ENCODE assay signal across 8 cellular contexts in genomic region chr16:19410435-19411153, GRCh38. TPM values are rescaled to one million over a fixed set of nuclear protein-coding genes. Genes with fewer than 3 reads are reported as not detected.
DNase-seq lines count a peak whose midpoint lies in the region; ATAC-seq and TF ChIP-seq lines count a peak whose summit lies in the region.

No MANE protein-coding gene starts in this region.

- H3K4me2 ChIP-seq in parathyroid adenoma (ENCODE audit: low read length) = peak overlapping the region; percentile 88

- H3K9me3 ChIP-seq in Panc1 (ENCODE audit: control insufficient read depth, insufficient read depth, low read depth, low read length) (no peaks in the 10 kb centered on the region), parathyroid adenoma (ENCODE audit: control insufficient read depth, low read length) (no peaks in the 10 kb centered on the region)

- in situ Hi-C loops in Panc1 (cut with HindIII; ENCODE audit: low pct_unique_long_range_greater_than_20kb, low sequenced_read_pairs) = loop anchor here (25.0 kb wide), 1 partner anchor 127 kb away; no protein-coding TSS in a partner anchor

- peak overlapping the region; percentile 48 to 66 for H3K4me3 ChIP-seq in Panc1 (ENCODE audit: low read depth in 2 of 2, low read length in 2 of 2)
- H3K4me3 ChIP-seq in parathyroid adenoma (ENCODE audit: low read depth, low read length) = peak overlapping the region; percentile 73

- H3K36me3 ChIP-seq in Panc1 (ENCODE audit: control insufficient read depth, insufficient read depth, low read length) (no peaks in the 10 kb centered on the region), parathyroid adenoma (ENCODE audit: control insufficient read depth, insufficient read depth, low read length) (no peaks in the 10 kb centered on the region)

- H3K27ac ChIP-seq in Panc1 (ENCODE audit: low read length) (no peak overlapping the region), parathyroid adenoma (peak overlapping the region; percentile 59)

- intact Hi-C loops in Panc1 (cut with micrococcal nuclease; ENCODE audit: unreplicated experiment) = no loop called here

- ATAC-seq in Panc1 = peak; percentile 89
- no peak for ATAC-seq in GM19467 (IDR thresholded peaks at IDR 0.05; ENCODE audit: unreplicated experiment)

- H2AFZ ChIP-seq in parathyroid adenoma = peak overlapping the region; percentile 87

- H3K27me3 ChIP-seq in Panc1 (ENCODE audit: control insufficient read depth, insufficient read depth, low read length) (peaks cover 7% of the 10 kb centered on the region), parathyroid adenoma (ENCODE audit: control insufficient read depth, insufficient read depth, low read length) (no peaks in the 10 kb centered on the region)

- peak overlapping the region; percentile 23 for H3K9ac ChIP-seq in parathyroid adenoma

- BruUV-seq in Panc1 (replicated peaks; lab: Mats Ljungman, UMichigan) = no TSS peak

- POLR2A ChIA-PET in Panc1 (lab: Charles Lee) = interaction anchor here (0.6 kb wide), 1 partner anchor 317 kb away, joined by 3 read pairs; no protein-coding TSS in a partner anchor

- peak; percentile 2 for DNase-seq in activated naive CD4-positive, alpha-beta T cell treated with Interleukin-2 at 50 U/mL for 16 hours
- DNase-seq in activated naive CD4-positive, alpha-beta T cell (lab: John Stamatoyannopoulos, UW) = no peak
- no peak for DNase-seq in Panc1 (ENCODE audit: low read depth, low spot score)
- peak; percentile 56 to 57 for DNase-seq in erythroblast (lab: John Stamatoyannopoulos, UW)
- no peak for DNase-seq in foreskin melanocyte
- no peak for DNase-seq in medulla oblongata (ENCODE audit: extremely low spot score)

- no peak for TF ChIP-seq POLR2A in erythroblast (IDR thresholded peaks at IDR 0.05; ENCODE audit: low read length)

- TF ChIP-seq CTCF in Panc1 (IDR thresholded peaks at IDR 0.05) (peak; percentile 66), parathyroid adenoma (IDR thresholded peaks at IDR 0.05) (peak; percentile 41)

- CTCF ChIA-PET in Panc1 (lab: Charles Lee) = interaction anchor here (0.9 kb wide), 1 partner anchor 92 kb away, joined by 3 read pairs; no protein-coding TSS in a partner anchor

- peaks cover 9% of the 10 kb centered on the region for H3K4me1 ChIP-seq in Panc1 (ENCODE audit: control insufficient read depth, insufficient read depth, low read length)
- H3K4me1 ChIP-seq in parathyroid adenoma = peaks cover 9% of the 10 kb centered on the region

- H3K79me2 ChIP-seq in parathyroid adenoma = no peaks in the 10 kb centered on the region

RNA-seq across cellular contexts. Expression of gene TMC5, which starts 7.1 kb away (rescaled TPM):
- 1.4 TPM for total RNA-seq in Panc1 (2021; ENCODE audit: unreplicated experiment)
- polyA plus RNA-seq in Panc1 (2012; ENCODE audit: insufficient read length) = 0.42 TPM

Comparison
In these comparisons a context has a peak if more than half of its experiments do, and no peak if none do; other contexts are left out.
1. DNase-seq: peak in activated naive CD4-positive, alpha-beta T cell treated with Interleukin-2 at 50 U/mL for 16 hours (single experiment) and erythroblast (2 of 2); none in activated naive CD4-positive, alpha-beta T cell (0 of 4), Panc1 (single experiment), foreskin melanocyte (single experiment) and medulla oblongata (single experiment).